In the genomic region with DNA sequence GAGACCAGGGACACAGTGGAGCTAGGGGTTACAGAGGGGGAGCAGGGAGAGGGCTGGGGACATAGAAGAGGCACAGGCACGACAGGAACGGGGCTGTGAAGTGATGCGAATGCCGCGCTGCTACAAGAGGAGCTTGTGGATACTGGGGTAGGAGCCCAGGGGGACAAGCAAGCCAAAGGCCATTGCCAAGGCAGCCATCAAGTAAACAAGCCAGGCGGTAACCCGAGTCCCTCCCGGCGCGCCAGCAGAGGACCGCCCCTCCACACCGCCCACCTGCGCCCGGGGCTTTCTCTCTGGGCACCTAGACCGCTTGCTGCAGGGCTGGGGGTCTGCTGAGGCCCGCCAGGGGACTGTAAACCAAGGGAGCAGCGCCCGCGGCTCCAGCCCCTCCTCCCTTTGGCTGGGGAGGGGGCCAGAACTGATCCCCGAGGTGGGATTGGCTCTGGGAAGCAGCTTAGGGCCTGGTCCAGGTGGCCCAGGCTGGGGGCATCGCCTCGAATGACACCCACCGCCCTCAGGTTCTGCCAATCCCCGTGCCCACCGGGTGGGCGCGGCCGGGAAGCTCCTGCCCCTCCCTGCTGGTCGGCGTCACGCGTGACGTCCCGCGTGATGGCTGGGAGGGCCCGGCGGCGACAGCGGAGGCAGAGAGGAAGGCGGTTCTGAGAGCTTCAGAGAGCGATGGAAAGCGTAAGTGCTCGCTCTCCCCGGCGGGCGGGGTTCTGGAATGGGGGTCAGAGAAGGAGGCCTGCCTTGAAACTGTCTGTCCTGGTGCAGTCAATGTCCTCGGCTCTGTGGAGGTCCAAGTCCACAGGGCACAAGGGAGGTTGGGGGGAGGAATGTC, we compare ENCODE assay signal across 1 cellular context.
A peak's percentile ranks its signal among the peaks of the same experiment; 100 is the strongest.
TF ChIP-seq lines count a peak whose summit lies in the region.

No MANE protein-coding gene starts in this region.

TF ChIP-seq in IMR-90, 13 proteins besides CTCF, POLR2A, EP300 and RAD21:
- peak; percentile 10; the same call in 1 of the 2 replicates for TF ChIP-seq BHLHE40 (IDR thresholded peaks at IDR 0.05; ENCODE audit: low read depth, low read length)
- no peak for TF ChIP-seq FOS (IDR thresholded peaks at IDR 0.05; ENCODE audit: low read depth, low read length)
- no peak for TF ChIP-seq RCOR1 (IDR thresholded peaks at IDR 0.05; ENCODE audit: insufficient replicate concordance, low read length)
- peak; percentile 82 for TF ChIP-seq MAZ (IDR thresholded peaks at IDR 0.05; ENCODE audit: borderline replicate concordance, low read depth, low read length)
- TF ChIP-seq MXI1 (IDR thresholded peaks at IDR 0.05; ENCODE audit: borderline replicate concordance, low read depth, low read length), result peak; percentile 33; the same call in 1 of the 2 replicates
- no peak for TF ChIP-seq ELK1 (IDR thresholded peaks at IDR 0.05; ENCODE audit: borderline replicate concordance, low read depth, low read length)
- no peak for TF ChIP-seq NFE2L2 (IDR thresholded peaks at IDR 0.05; ENCODE audit: low read depth, low read length)
- no peak for TF ChIP-seq MAFK (IDR thresholded peaks at IDR 0.05; ENCODE audit: low read depth, low read length)
- TF ChIP-seq USF2 (IDR thresholded peaks at IDR 0.05; ENCODE audit: low read depth, low read length), result no peak; the same call in 1 of the 2 replicates
- TF ChIP-seq CHD1 (IDR thresholded peaks at IDR 0.05; ENCODE audit: low read depth, low read length), result peak; percentile 79; the same call in 1 of the 2 replicates
